Comparison of ENCODE assay signal across 7 cellular contexts in genomic region chr16:56933266-56933619, GRCh38. TPM values are rescaled to one million over a fixed set of nuclear protein-coding genes. Genes with fewer than 3 reads are reported as not detected.
DNase-seq lines count a peak whose midpoint lies in the region; ATAC-seq lines count a peak whose summit lies in the region.

No MANE protein-coding gene starts in this region.

- H3K27me3 ChIP-seq in HUES64 (ENCODE audit: insufficient read depth, low read length), result no peaks in the 10 kb centered on the region
- no peaks in the 10 kb centered on the region for H3K27me3 ChIP-seq in right cardiac atrium (ENCODE audit: control insufficient read depth, insufficient read depth)

- peaks cover 59% of the 10 kb centered on the region for H3K36me3 Mint-ChIP-seq in activated CD4-positive, alpha-beta memory T cell treated with anti-CD3 and anti-CD28 coated beads, Interleukin-2, amount 10 ng/mL, durations not matched to agents 7 days and 5 days (ENCODE audit: low read depth)
- peaks cover 63% of the 10 kb centered on the region for H3K36me3 Mint-ChIP-seq in stimulated activated memory B cell treated with anti-CD40 and anti-IgM and Interleukin-4, amounts not matched to agents 10 μg/mL and 1 μg/mL and 100 μg/mL, for 72 hours

- no peak overlapping the region for H3K27ac ChIP-seq in HUES64 (ENCODE audit: low read depth, low read length)
- H3K27ac ChIP-seq in right cardiac atrium (ENCODE audit: low read length), result peak overlapping the region; percentile 87

- H3K9ac ChIP-seq in HUES64 (ENCODE audit: low read depth, low read length), result peak overlapping the region; percentile 94

- H3K4me3 ChIP-seq in HUES64 (ENCODE audit: low read length) (peak overlapping the region; percentile 81), right cardiac atrium (ENCODE audit: low read length) (peak overlapping the region; percentile 76)

- H3K36me3 ChIP-seq in HUES64 (ENCODE audit: insufficient read depth, low read length), result peaks cover 42% of the 10 kb centered on the region

- H3K4me1 Mint-ChIP-seq in activated CD4-positive, alpha-beta memory T cell treated with anti-CD3 and anti-CD28 coated beads, Interleukin-2, amount 10 ng/mL, durations not matched to agents 7 days and 5 days, result peaks cover 49% of the 10 kb centered on the region
- H3K4me1 Mint-ChIP-seq in stimulated activated memory B cell treated with anti-CD40 and anti-IgM and Interleukin-4, amounts not matched to agents 10 μg/mL and 1 μg/mL and 100 μg/mL, for 72 hours, result peaks cover 49% of the 10 kb centered on the region

- intact Hi-C loops in right cardiac atrium (cut with DNase I), result no loop called here

- CTCF ChIA-PET in activated CD4-positive, alpha-beta memory T cell treated with anti-CD3 and anti-CD28 coated beads, Interleukin-2, amount 10 ng/mL, durations not matched to agents 7 days and 5 days (lab: Charles Lee), result interaction anchor here (1.1 to 1.8 kb wide), 3 partner anchors 13 to 140 kb away, joined by 3 to 4 read pairs (median 3); no protein-coding TSS in a partner anchor

- WGBS in HUES64, result 49% methylated on average over 3 of the region's 3 CpGs
- WGBS in right cardiac atrium, result 16% methylated on average over 3 of the region's 3 CpGs

- no peak for ATAC-seq in right cardiac atrium
- no peak for ATAC-seq in stimulated activated memory B cell treated with anti-CD40 and anti-IgM and Interleukin-4, amounts not matched to agents 10 μg/mL and 1 μg/mL and 100 μg/mL, for 72 hours
- no peak for ATAC-seq in HG03039 (IDR thresholded peaks at IDR 0.05; ENCODE audit: unreplicated experiment)

- H3K27ac Mint-ChIP-seq in activated CD4-positive, alpha-beta memory T cell treated with anti-CD3 and anti-CD28 coated beads, Interleukin-2, amount 10 ng/mL, durations not matched to agents 7 days and 5 days, result peak overlapping the region; percentile 96
- H3K27ac Mint-ChIP-seq in stimulated activated memory B cell treated with anti-CD40 and anti-IgM and Interleukin-4, amounts not matched to agents 10 μg/mL and 1 μg/mL and 100 μg/mL, for 72 hours, result peak overlapping the region; percentile 99

- H3K4me1 ChIP-seq in HUES64 (ENCODE audit: insufficient read depth, low read length), result peaks cover 20% of the 10 kb centered on the region
- no peaks in the 10 kb centered on the region for H3K4me1 ChIP-seq in right cardiac atrium (ENCODE audit: control insufficient read depth, insufficient read depth, low read length)

- POLR2A ChIA-PET in activated CD4-positive, alpha-beta memory T cell treated with anti-CD3 and anti-CD28 coated beads, Interleukin-2, amount 10 ng/mL, durations not matched to agents 7 days and 5 days (lab: Charles Lee), result interaction anchor here (0.7 to 6.8 kb wide), 16 partner anchors 11 to 1065 kb away, joined by 3 to 140 read pairs (median 4); partner anchors contain the start of genes NLRC5, NUDT21, OGFOD1 and POLR2C

- H3K9me3 Mint-ChIP-seq in activated CD4-positive, alpha-beta memory T cell treated with anti-CD3 and anti-CD28 coated beads, Interleukin-2, amount 10 ng/mL, durations not matched to agents 7 days and 5 days, result no peaks in the 10 kb centered on the region
- no peaks in the 10 kb centered on the region for H3K9me3 Mint-ChIP-seq in stimulated activated memory B cell treated with anti-CD40 and anti-IgM and Interleukin-4, amounts not matched to agents 10 μg/mL and 1 μg/mL and 100 μg/mL, for 72 hours

- H3K27me3 Mint-ChIP-seq in activated CD4-positive, alpha-beta memory T cell treated with anti-CD3 and anti-CD28 coated beads, Interleukin-2, amount 10 ng/mL, durations not matched to agents 7 days and 5 days, result no peaks in the 10 kb centered on the region
- H3K27me3 Mint-ChIP-seq in stimulated activated memory B cell treated with anti-CD40 and anti-IgM and Interleukin-4, amounts not matched to agents 10 μg/mL and 1 μg/mL and 100 μg/mL, for 72 hours, result no peaks in the 10 kb centered on the region

- peak overlapping the region; percentile 98 for H3K4me3 Mint-ChIP-seq in activated CD4-positive, alpha-beta memory T cell treated with anti-CD3 and anti-CD28 coated beads, Interleukin-2, amount 10 ng/mL, durations not matched to agents 7 days and 5 days
- peak overlapping the region; percentile 99 for H3K4me3 Mint-ChIP-seq in stimulated activated memory B cell treated with anti-CD40 and anti-IgM and Interleukin-4, amounts not matched to agents 10 μg/mL and 1 μg/mL and 100 μg/mL, for 72 hours

- DNase-seq in activated CD4-positive, alpha-beta memory T cell treated with anti-CD3 and anti-CD28 coated beads, Interleukin-2, amount 10 ng/mL, durations not matched to agents 7 days and 5 days, result no peak
- DNase-seq in right cardiac atrium, result no peak
- no peak for DNase-seq in anterior cingulate cortex (lab: John Stamatoyannopoulos, UW)
- no peak for DNase-seq in central memory CD4-positive, alpha-beta T cell

- H3K9me3 ChIP-seq in HUES64 (ENCODE audit: insufficient read depth, low read depth, low read length) (no peaks in the 10 kb centered on the region), right cardiac atrium (ENCODE audit: control insufficient read depth, low read length) (no peaks in the 10 kb centered on the region)

RNA-seq across cellular contexts. Expression of gene HERPUD1, which starts 1.3 kb away (rescaled TPM):
- polyA plus RNA-seq in HUES64 (2013, experiment 1 of 2), result 20.7 TPM
- 20.1 TPM for polyA plus RNA-seq in HUES64 (2013, experiment 2 of 2)
- total RNA-seq in activated CD4-positive, alpha-beta memory T cell treated with anti-CD3 and anti-CD28 coated beads, Interleukin-2, amount 10 ng/mL, durations not matched to agents 7 days and 5 days, result 100 to 1,000 TPM; 166 to 171 TPM
- 100 to 1,000 TPM in 3 of 4 donors, 10 to 100 TPM in 1; 98.6 to 126 (median 118) TPM for total RNA-seq in right cardiac atrium
- 94.6 TPM for polyA plus RNA-seq in right cardiac atrium

RNA-seq across cellular contexts. Expression of gene CETP, which starts 28.5 kb away (rescaled TPM):
- polyA plus RNA-seq in HUES64 (2013, experiment 1 of 2), result not detected
- not detected for polyA plus RNA-seq in HUES64 (2013, experiment 2 of 2)
- total RNA-seq in activated CD4-positive, alpha-beta memory T cell treated with anti-CD3 and anti-CD28 coated beads, Interleukin-2, amount 10 ng/mL, durations not matched to agents 7 days and 5 days, result not detected
- under 1 TPM in 2 of 4 donors, not detected in 2; 0.46 to 0.59 TPM for total RNA-seq in right cardiac atrium
- 0.34 TPM for polyA plus RNA-seq in right cardiac atrium

RNA-seq across cellular contexts. Expression of gene NLRC5, which starts 56.1 kb away (rescaled TPM):
- 0.50 TPM for polyA plus RNA-seq in HUES64 (2013, experiment 1 of 2)
- polyA plus RNA-seq in HUES64 (2013, experiment 2 of 2), result 0.19 TPM
- 100 to 1,000 TPM; 259 to 263 TPM for total RNA-seq in activated CD4-positive, alpha-beta memory T cell treated with anti-CD3 and anti-CD28 coated beads, Interleukin-2, amount 10 ng/mL, durations not matched to agents 7 days and 5 days
- total RNA-seq in right cardiac atrium, result 10 to 100 TPM in 2 of 4 donors, 1 to 10 TPM in 2; 7.9 to 25.0 (median 13.1) TPM
- polyA plus RNA-seq in right cardiac atrium, result 8.2 TPM

Comparison
In these comparisons a context has a peak if more than half of its experiments do, and no peak if none do; other contexts are left out.
1. RNA of gene NLRC5, which starts 56.1 kb away (total RNA-seq): 259 to 263 TPM in activated CD4-positive, alpha-beta memory T cell treated with anti-CD3 and anti-CD28 coated beads, Interleukin-2, amount 10 ng/mL, durations not matched to agents 7 days and 5 days; 7.9 to 25.0 TPM in right cardiac atrium; every median in the first group is over 4 times any median in the second.